Comparison of ENCODE assay signal across 18 cellular contexts in the genomic region with DNA sequence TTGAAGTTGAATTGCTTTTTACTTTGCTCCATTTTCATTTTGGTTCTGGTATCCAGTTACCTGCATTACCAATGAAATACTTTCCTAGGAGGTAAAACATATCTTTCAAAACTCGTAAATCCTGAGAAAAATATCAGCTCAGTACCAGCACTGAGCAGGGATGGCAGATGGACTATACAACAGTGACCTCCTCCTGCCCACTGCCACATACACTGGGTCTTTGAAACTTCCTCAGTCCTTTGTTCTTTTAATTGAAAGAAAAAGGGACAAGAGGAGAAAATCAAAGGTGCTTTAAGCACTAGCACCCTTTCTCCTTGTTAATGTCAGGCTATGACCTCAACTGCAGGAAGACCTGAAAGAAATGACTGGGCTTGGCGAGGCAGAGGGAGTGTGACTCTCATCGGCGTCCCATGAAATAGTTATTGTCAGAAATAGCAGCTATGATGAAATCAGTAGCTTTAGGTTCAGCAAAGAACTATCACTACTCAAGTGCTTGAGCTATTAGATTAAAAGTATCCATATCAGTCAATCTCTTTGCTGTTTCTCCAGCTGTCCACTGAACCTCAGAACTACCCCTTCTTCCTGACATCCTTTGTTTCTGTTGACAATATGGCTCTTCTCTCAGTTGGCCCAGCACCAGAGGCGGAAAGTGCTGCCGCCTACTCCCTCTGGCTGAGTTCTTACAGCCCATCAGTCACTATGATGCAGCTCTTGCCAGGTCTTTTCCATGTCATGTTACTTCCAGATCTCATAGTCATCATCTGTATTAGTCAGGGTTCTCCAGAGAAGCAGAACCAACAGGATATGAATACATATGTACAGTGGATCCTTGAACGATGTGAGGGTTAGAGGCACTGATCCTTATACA.
DNase-seq lines count a peak whose midpoint lies in the region; ATAC-seq, FAIRE-seq and TF ChIP-seq lines count a peak whose summit lies in the region.
"Had no signal": no experiment of that assay in that cellular context is flagged by ENCODE, and none has a peak within 500 bp of the region (broad histone marks: within the 10 kb centered on the region; RNA-seq: fewer than 3 reads in every experiment).

No MANE protein-coding gene starts in this region.

- no peaks in the 10 kb centered on the region for H3F3A ChIP-seq in PC-3 (ENCODE audit: low read length, unreplicated experiment)

- H4K20me1 ChIP-seq in PC-3 (ENCODE audit: low read length), result no peaks in the 10 kb centered on the region

- CTCF ChIA-PET in PC-3 (lab: Charles Lee), result no interaction called here

- no peak overlapping the region for H3K4me3 ChIP-seq in PC-3 (ENCODE audit: low read length)
- H3K4me3 ChIP-seq in dorsolateral prefrontal cortex, result peak overlapping the region in 34 of 59 donors; percentile 1 to 60 (median 26)
- H3K4me3 ChIP-seq: body of pancreas, heart right ventricle, vagina had no signal

- POLR2A ChIA-PET in PC-3 (lab: Charles Lee; ENCODE audit: unreplicated experiment), result no interaction called here

- peaks cover 8% of the 10 kb centered on the region for H3K27me3 Mint-ChIP-seq in nephron (ENCODE audit: low read depth)

- H2AFZ ChIP-seq in PC-3 (ENCODE audit: low read length), result no peak overlapping the region

- BruUV-seq in PC-3 (replicated peaks; lab: Mats Ljungman, UMichigan), result no TSS peak

- peaks cover 2% of the 10 kb centered on the region for H3K9me3 Mint-ChIP-seq in nephron
- H3K9me3 Mint-ChIP-seq: activated CD8-positive, alpha-beta T cell treated with anti-CD3 and anti-CD28 coated beads for 36 hours; activated T-helper 17 cell treated with anti-CD3 and anti-CD28 coated beads, Interleukin-2, amount 50 U/mL, for 72 hours had no signal

- H3K36me3 ChIP-seq in PC-3 (ENCODE audit: low read depth, low read length), result no peaks in the 10 kb centered on the region
- H3K36me3 ChIP-seq: heart right ventricle, vagina had no signal

- no peak for FAIRE-seq in HTR-8/SVneo (lab: Jason Lieb, UNC)
- FAIRE-seq: GM19239 had no signal

- TF ChIP-seq CTCF in PC-3 (conservative IDR thresholded peaks at IDR 0.05; ENCODE audit: low read depth, low read length) (no peak), dorsolateral prefrontal cortex (IDR thresholded peaks at IDR 0.05 in 54 of 56, conservative IDR thresholded peaks at IDR 0.05 in 2 of 56; ENCODE audit: low read depth in 1 of 56, partially characterized antibody in 56 of 56) (peak in 30 of 56 donors; percentile 1 to 58 (median 18)), nephron (IDR thresholded peaks at IDR 0.05; ENCODE audit: unreplicated experiment in 3 of 3) (no peak)

- no peaks in the 10 kb centered on the region for H3K9me3 ChIP-seq in PC-3 (ENCODE audit: low read length)
- H3K9me3 ChIP-seq: body of pancreas, heart right ventricle, vagina had no signal

- intact Hi-C loops in PC-3 (cut with micrococcal nuclease), result no loop called here
- intact Hi-C loops in dorsolateral prefrontal cortex (cut with DNase I), result loop anchor here in 1 of 2 donors (5.0 kb wide), 1 partner anchor 189 kb away; no protein-coding TSS in a partner anchor

- no peak overlapping the region for H3K4me3 Mint-ChIP-seq in nephron
- H3K4me3 Mint-ChIP-seq: activated CD8-positive, alpha-beta T cell treated with anti-CD3 and anti-CD28 coated beads for 36 hours; activated T-helper 17 cell treated with anti-CD3 and anti-CD28 coated beads, Interleukin-2, amount 50 U/mL, for 72 hours; stimulated activated effector memory CD8-positive, alpha-beta T cell treated with anti-CD3 and anti-CD28 coated beads, Interleukin-12 subunit alpha, Interleukin-12 subunit beta, amount 100 ng/mL, for 72 hours had no signal

- no peak overlapping the region for H3K9ac ChIP-seq in PC-3 (ENCODE audit: low read length)

- no peaks in the 10 kb centered on the region for H3K36me3 Mint-ChIP-seq in nephron (ENCODE audit: low read depth)
- H3K36me3 Mint-ChIP-seq: stimulated activated effector memory CD8-positive, alpha-beta T cell treated with anti-CD3 and anti-CD28 coated beads, Interleukin-12 subunit alpha, Interleukin-12 subunit beta, amount 100 ng/mL, for 72 hours had no signal

- H3K27ac ChIP-seq in PC-3 (ENCODE audit: low read length) (peak overlapping the region; percentile 33), dorsolateral prefrontal cortex (peak overlapping the region in 57 of 59 donors; percentile 16 to 89 (median 74))
- H3K27ac ChIP-seq: body of pancreas, heart right ventricle, vagina had no signal

- DNase-seq in AG08395 (ENCODE audit: low spot score) (peak; percentile 37), PC-3 (peak; percentile 64), dorsolateral prefrontal cortex (peak in 7 of 10 donors; percentile 33 to 60 (median 55)), germinal center (ENCODE audit: low spot score) (no peak), RPMI8226 (no peak), HTR-8/SVneo (ENCODE audit: insufficient read length, low spot score) (no peak)
- DNase-seq: activated CD8-positive, alpha-beta T cell treated with anti-CD3 and anti-CD28 coated beads for 36 hours; body of pancreas; Calu3; heart right ventricle; retina had no signal

- H3K27ac Mint-ChIP-seq in nephron, result peak overlapping the region in 2 of 3 experiments; percentile 7 to 34
- H3K27ac Mint-ChIP-seq: activated CD8-positive, alpha-beta T cell treated with anti-CD3 and anti-CD28 coated beads for 36 hours; activated T-helper 17 cell treated with anti-CD3 and anti-CD28 coated beads, Interleukin-2, amount 50 U/mL, for 72 hours; stimulated activated effector memory CD8-positive, alpha-beta T cell treated with anti-CD3 and anti-CD28 coated beads, Interleukin-12 subunit alpha, Interleukin-12 subunit beta, amount 100 ng/mL, for 72 hours had no signal

- no peaks in the 10 kb centered on the region; the same call in 1 of the 2 replicates for H3K9me2 ChIP-seq in PC-3 (replicated peaks; ENCODE audit: low read length)

- peak; percentile 71 for ATAC-seq in PC-3
- ATAC-seq in HG02885 (IDR thresholded peaks at IDR 0.05; ENCODE audit: poor library complexity, unreplicated experiment), result no peak
- ATAC-seq: activated CD8-positive, alpha-beta T cell treated with anti-CD3 and anti-CD28 coated beads for 36 hours; activated T-helper 17 cell treated with anti-CD3 and anti-CD28 coated beads, Interleukin-2, amount 50 U/mL, for 72 hours; body of pancreas; heart right ventricle; SK-N-SH treated with all-trans-retinoic acid at 6 μM for 48 hours; stimulated activated effector memory CD8-positive, alpha-beta T cell treated with anti-CD3 and anti-CD28 coated beads, Interleukin-12 subunit alpha, Interleukin-12 subunit beta, amount 100 ng/mL, for 72 hours had no signal

- no peak overlapping the region for H3K4me2 ChIP-seq in PC-3 (ENCODE audit: low read length)

- no peaks in the 10 kb centered on the region for H3K27me3 ChIP-seq in PC-3 (ENCODE audit: low read length)
- no peaks in the 10 kb centered on the region for H3K27me3 ChIP-seq in dorsolateral prefrontal cortex
- H3K27me3 ChIP-seq: body of pancreas, heart right ventricle, vagina had no signal

- H3K79me2 ChIP-seq in PC-3 (ENCODE audit: low read length), result no peaks in the 10 kb centered on the region

- peaks cover 61% of the 10 kb centered on the region for H3K4me1 Mint-ChIP-seq in nephron
- H3K4me1 Mint-ChIP-seq: activated T-helper 17 cell treated with anti-CD3 and anti-CD28 coated beads, Interleukin-2, amount 50 U/mL, for 72 hours; stimulated activated effector memory CD8-positive, alpha-beta T cell treated with anti-CD3 and anti-CD28 coated beads, Interleukin-12 subunit alpha, Interleukin-12 subunit beta, amount 100 ng/mL, for 72 hours had no signal

- H3K4me1 ChIP-seq in PC-3 (ENCODE audit: insufficient read depth, low read length), result peaks cover 4% of the 10 kb centered on the region; the same call in 1 of the 2 replicates
- H3K4me1 ChIP-seq: body of pancreas, heart right ventricle, vagina had no signal

Comparison
In these comparisons a context has a peak if more than half of its experiments do, and no peak if none do; other contexts are left out.
1. DNase-seq: peak in AG08395 (single experiment), PC-3 (single experiment) and dorsolateral prefrontal cortex (7 of 10); none in germinal center (single experiment), RPMI8226 (single experiment) and HTR-8/SVneo (single experiment).
2. CTCF ChIP-seq: peak in dorsolateral prefrontal cortex (30 of 56); none in PC-3 (single experiment) and nephron (0 of 3).